16 cellular contexts compared by ENCODE assay signal in genomic region chr3:106759686-106760085, GRCh38.
"Had no signal": no experiment of that assay in that cellular context is flagged by ENCODE, and none has a peak within 500 bp of the region (broad histone marks: within the 10 kb centered on the region; RNA-seq: fewer than 3 reads in every experiment).

No MANE protein-coding gene starts in this region.

- H3K4me3 ChIP-seq: hepatocyte, lung, sigmoid colon, spleen, thyroid gland had no signal

- H3K4me2 ChIP-seq: hepatocyte had no signal

- H3K4me1 ChIP-seq: foreskin keratinocyte, sigmoid colon, spleen, thyroid gland had no signal

- ATAC-seq: activated CD4-positive, alpha-beta T cell treated with anti-CD3 and anti-CD28 coated beads for 36 hours; activated CD8-positive, alpha-beta memory T cell treated with anti-CD3 and anti-CD28 coated beads, Interleukin-2, amount 10 ng/mL, durations not matched to agents 7 days and 5 days; foreskin keratinocyte; WTC11 had no signal

- H2AFZ ChIP-seq: hepatocyte had no signal

- H3K27me3 ChIP-seq: foreskin keratinocyte, hepatocyte, sigmoid colon, spleen, thyroid gland had no signal

- DNase-seq: activated CD4-positive, alpha-beta memory T cell treated with anti-CD3 and anti-CD28 coated beads for 36 hours; activated CD4-positive, alpha-beta T cell treated with anti-CD3 and anti-CD28 coated beads for 36 hours; activated CD8-positive, alpha-beta memory T cell treated with anti-CD3 and anti-CD28 coated beads, Interleukin-2, amount 10 ng/mL, durations not matched to agents 7 days and 5 days; cerebellar nuclear complex; cortex of kidney; effector CD4-positive, alpha-beta T cell; foreskin keratinocyte; midbrain; sigmoid colon; spleen; stimulated activated CD8-positive, alpha-beta memory T cell treated with anti-CD3 and anti-CD28 coated beads, Interleukin-4, amount 100 ng/mL, for 48 hours; stimulated activated naive CD4-positive, alpha-beta T cell treated with Interleukin-2 at 50 U/mL for 16 hours; thyroid gland had no signal

- H3K9me3 ChIP-seq: thyroid gland had no signal

- H3K36me3 ChIP-seq: sigmoid colon, spleen, thyroid gland had no signal

- H3K79me2 ChIP-seq: hepatocyte had no signal

- H3K27ac ChIP-seq: foreskin keratinocyte, hepatocyte, sigmoid colon, spleen, thyroid gland had no signal
